9 cellular contexts compared by ENCODE assay signal in genomic region chr7:142797342-142797798, GRCh38. TPM values are rescaled to one million over a fixed set of nuclear protein-coding genes. Genes with fewer than 3 reads are reported as not detected.
DNase-seq lines count a peak whose midpoint lies in the region; ATAC-seq and TF ChIP-seq lines count a peak whose summit lies in the region.
"Had no signal": no experiment of that assay in that cellular context is flagged by ENCODE, and none has a peak within 500 bp of the region (broad histone marks: within the 10 kb centered on the region; RNA-seq: fewer than 3 reads in every experiment).

No MANE protein-coding gene starts in this region.

- TF ChIP-seq CTCF in Calu3 (IDR thresholded peaks at IDR 0.05; ENCODE audit: unreplicated experiment) (no peak), RWPE2 (IDR thresholded peaks at IDR 0.05; ENCODE audit: poor library complexity, severe bottlenecking) (no peak), gastroesophageal sphincter (IDR thresholded peaks at IDR 0.05) (no peak), omental fat pad (IDR thresholded peaks at IDR 0.05) (no peak)

- TF ChIP-seq EP300 in gastroesophageal sphincter (IDR thresholded peaks at IDR 0.05) = no peak

- H3K27me3 ChIP-seq in RWPE2 (ENCODE audit: insufficient read depth, poor library complexity, severe bottlenecking) (peaks cover 35% of the 10 kb centered on the region), gastroesophageal sphincter (peaks cover 89% of the 10 kb centered on the region), skeletal muscle satellite cell (ENCODE audit: control insufficient read depth, insufficient read depth, low read length) (peaks cover 68% of the 10 kb centered on the region)

- H3K9ac ChIP-seq in skeletal muscle satellite cell (ENCODE audit: low read depth, low read length) = peak overlapping the region; percentile 54

- H3K27ac ChIP-seq in RWPE2 (ENCODE audit: poor library complexity, severe bottlenecking) = no peak overlapping the region
- peak overlapping the region in 1 of 4 donors; percentile 45 for H3K27ac ChIP-seq in gastroesophageal sphincter

- H3K4me1 Mint-ChIP-seq in Calu3 (ENCODE audit: low read depth, unreplicated experiment) = peaks cover 22% of the 10 kb centered on the region

- TF ChIP-seq POLR2A in gastroesophageal sphincter (IDR thresholded peaks at IDR 0.05) = no peak

- H3K27ac Mint-ChIP-seq in Calu3 (ENCODE audit: unreplicated experiment) = no peak overlapping the region

- DNase-seq in Calu3 (no peak), RWPE2 (ENCODE audit: low spot score) (no peak), NCI-H510A treated with DMSO at 0.1 percent for 48 hours (lab: John Stamatoyannopoulos, UW) (no peak), glomerular visceral epithelial cell (ENCODE audit: extremely low spot score) (no peak), omental fat pad (ENCODE audit: low spot score) (no peak)

- H3K36me3 ChIP-seq in RWPE2 (ENCODE audit: low read depth) (no peaks in the 10 kb centered on the region), gastroesophageal sphincter (no peaks in the 10 kb centered on the region), skeletal muscle satellite cell (ENCODE audit: insufficient read depth, low read length) (peaks cover 5% of the 10 kb centered on the region)
- H3K36me3 ChIP-seq: adrenal gland had no signal

- H3K4me1 ChIP-seq in RWPE2 (ENCODE audit: insufficient read depth, poor library complexity, severe bottlenecking) (peaks cover 10% of the 10 kb centered on the region), gastroesophageal sphincter (peaks cover 5 to 21% (median 16%) of the 10 kb centered on the region in 3 donors), skeletal muscle satellite cell (ENCODE audit: control insufficient read depth, insufficient read depth, low read length) (peaks cover 18% of the 10 kb centered on the region)

- CTCF ChIA-PET in Calu3 (lab: Charles Lee) = no interaction called here

- H3K4me3 ChIP-seq in RWPE2 (ENCODE audit: severe bottlenecking) = peak overlapping the region; percentile 5
- peak overlapping the region; percentile 7 to 46 for H3K4me3 ChIP-seq in gastroesophageal sphincter
- peak overlapping the region; percentile 69 for H3K4me3 ChIP-seq in skeletal muscle satellite cell (ENCODE audit: low read length)

- H3K4me3 Mint-ChIP-seq in Calu3 (ENCODE audit: low read depth, unreplicated experiment) = peak overlapping the region; percentile 36

- H3K9me3 ChIP-seq in RWPE2 (ENCODE audit: severe bottlenecking) (no peaks in the 10 kb centered on the region), gastroesophageal sphincter (no peaks in the 10 kb centered on the region), skeletal muscle satellite cell (replicated peaks; ENCODE audit: low read length) (no peaks in the 10 kb centered on the region)
- H3K9me3 ChIP-seq: adrenal gland had no signal

- peaks cover 98% of the 10 kb centered on the region for H3K27me3 Mint-ChIP-seq in Calu3 (ENCODE audit: unreplicated experiment)

- no peaks in the 10 kb centered on the region for H3K9me3 Mint-ChIP-seq in Calu3 (ENCODE audit: low read depth, unreplicated experiment)

- peaks cover 5% of the 10 kb centered on the region for H3K36me3 Mint-ChIP-seq in Calu3 (ENCODE audit: insufficient read depth, unreplicated experiment)

- peak overlapping the region; percentile 78 for H3K4me2 ChIP-seq in skeletal muscle satellite cell (ENCODE audit: low read length)

- 0% methylated on average over 2 to 5 of the region's 24 CpGs for WGBS in gastroesophageal sphincter (ENCODE audit: low coverage in 1 of 2), 2 donors

- intact Hi-C loops in Calu3 (cut with micrococcal nuclease; ENCODE audit: unreplicated experiment) = no loop called here

- peak; percentile 34 for ATAC-seq in GM21723 (IDR thresholded peaks at IDR 0.05; ENCODE audit: unreplicated experiment)
- ATAC-seq in RWPE2 (ENCODE audit: low read depth) = no peak
- peak; percentile 8 for ATAC-seq in gastroesophageal sphincter
- no peak for ATAC-seq in omental fat pad (ENCODE audit: low FRiP score)

- no TSS peak for BruUV-seq in Calu3 (replicated peaks; lab: Mats Ljungman, UMichigan)

RNA-seq across cellular contexts. Expression of gene PRSS2, which starts 26.6 kb away (rescaled TPM):
- total RNA-seq in Calu3 (2022) (0.64 TPM in 1 of 2 replicates, not detected in the other), gastroesophageal sphincter (not detected), omental fat pad (1 to 10 TPM in 1 of 4 donors, under 1 TPM in 1, not detected in 2; 0.72 to 1.3 TPM)
- not detected in 2 replicates for total RNA-seq in skeletal muscle satellite cell (2012; rRNA removed)

RNA-seq across cellular contexts. Expression of gene PRSS1, which starts 48.1 kb away (rescaled TPM):
- 12.4 and 16.8 TPM in 2 replicates for total RNA-seq in Calu3 (2022)
- under 1 TPM in 1 of 4 donors, not detected in 3; 0.94 TPM for total RNA-seq in gastroesophageal sphincter
- not detected in 2 replicates for total RNA-seq in skeletal muscle satellite cell (2012; rRNA removed)
- not detected for total RNA-seq in omental fat pad

RNA-seq across cellular contexts. Expression of gene EPHB6, which starts 57.5 kb away (rescaled TPM):
- total RNA-seq in Calu3 (2022) (3.0 and 3.1 TPM in 2 replicates), gastroesophageal sphincter (10 to 100 TPM in 2 of 4 donors, 1 to 10 TPM in 2; 6.0 to 22.1 (median 9.7) TPM), omental fat pad (10 to 100 TPM; 16.9 to 89.0 (median 45.7) TPM)
- 0.51 and 7.4 TPM in 2 replicates for total RNA-seq in skeletal muscle satellite cell (2012; rRNA removed)

Comparison
In these comparisons a context has a peak if more than half of its experiments do, and no peak if none do; other contexts are left out.
1. ATAC-seq: peak in GM21723 (single experiment) and gastroesophageal sphincter (single experiment); none in RWPE2 (single experiment) and omental fat pad (single experiment).
2. H3K4me3 ChIP-seq: peak in every context shown above with its lines; median percentile 69 in skeletal muscle satellite cell; 26 in gastroesophageal sphincter; 5 in RWPE2.